9 cellular contexts compared by ENCODE assay signal in genomic region chr10:34539533-34540315, GRCh38.
DNase-seq lines count a peak whose midpoint lies in the region; ATAC-seq, FAIRE-seq and TF ChIP-seq lines count a peak whose summit lies in the region.
"Had no signal": no experiment of that assay in that cellular context is flagged by ENCODE, and none has a peak within 500 bp of the region (broad histone marks: within the 10 kb centered on the region; RNA-seq: fewer than 3 reads in every experiment).

No MANE protein-coding gene starts in this region.

- H3K36me3 ChIP-seq in BJ (ENCODE audit: control insufficient read depth, insufficient read depth, low read length), result no peaks in the 10 kb centered on the region
- H3K36me3 ChIP-seq in GM12878 (ENCODE audit: control insufficient read depth in 2 of 2, insufficient read depth in 2 of 2, low read length in 1 of 2), result no peaks in the 10 kb centered on the region

- no peaks in the 10 kb centered on the region for H3K9me3 ChIP-seq in GM12878 (replicated peaks; ENCODE audit: control insufficient read depth, insufficient read depth, low read length)

- H3K27me3 ChIP-seq in BJ (ENCODE audit: control insufficient read depth, insufficient read depth, low read length) (no peaks in the 10 kb centered on the region), GM12878 (replicated peaks in 1 of 2; ENCODE audit: control insufficient read depth in 2 of 2, insufficient read depth in 2 of 2, low read length in 1 of 2) (no peaks in the 10 kb centered on the region)

- H3K79me2 ChIP-seq in GM12878 (ENCODE audit: control insufficient read depth, insufficient read depth, low read length), result no peaks in the 10 kb centered on the region

- SMC1A ChIA-PET in GM12878 (lab: Charles Lee; ENCODE audit: uncharacterized antibody, unreplicated experiment), result interaction anchor here (1.0 to 3.1 kb wide), 10 partner anchors 10 to 99 kb away, joined by 3 to 14 read pairs (median 4); no protein-coding TSS in a partner anchor

- no peak for TF ChIP-seq EP300 in GM12878 (IDR thresholded peaks at IDR 0.05; ENCODE audit: borderline replicate concordance in 1 of 2, control insufficient read depth in 1 of 2, low read depth in 2 of 2, low read length in 2 of 2)

- H3K4me2 ChIP-seq in GM12878 (ENCODE audit: control insufficient read depth, insufficient read depth), result peak overlapping the region; percentile 61

- peak; percentile 16; the same call in 2 of the 3 replicates for ATAC-seq in GM12878

- peak overlapping the region; percentile 80 for H2AFZ ChIP-seq in GM12878 (ENCODE audit: control insufficient read depth, low read depth, low read length)

- peak overlapping the region; percentile 24 for H3K4me3 ChIP-seq in BJ (ENCODE audit: low read depth, low read length)
- H3K4me3 ChIP-seq in GM12878, result no peak overlapping the region

- intact Hi-C loops in GM12878 (cut with micrococcal nuclease; ENCODE audit: unreplicated experiment), result loop anchor here (5.0 kb wide), 1 partner anchor 122 kb away; no protein-coding TSS in a partner anchor

- TF ChIP-seq CTCF in BJ (IDR thresholded peaks at IDR 0.05; ENCODE audit: insufficient read depth, low read depth, low read length) (no peak), GM12878 (IDR thresholded peaks at IDR 0.05 in 2 of 3, conservative IDR thresholded peaks at IDR 0.05 in 1 of 3; ENCODE audit: control insufficient read depth in 2 of 3, extremely low read depth in 1 of 3, insufficient read depth in 1 of 3, low read depth in 3 of 3, low read length in 3 of 3) (no peak), GM13976 (IDR thresholded peaks at IDR 0.05; ENCODE audit: borderline replicate concordance, control extremely low read depth, extremely low read depth, insufficient read depth, missing control alignments) (no peak)

- no peak overlapping the region; the same call in 1 of the 2 replicates for H3K9ac ChIP-seq in GM12878 (ENCODE audit: control insufficient read depth, insufficient read depth, low read length)

- H3K27ac ChIP-seq in GM12878 (ENCODE audit: control insufficient read depth, insufficient read depth), result 0 out of 2 replicates have a peak overlapping the region, but pooled peaks have one; percentile 55
- H3K27ac ChIP-seq: epithelial cell of prostate had no signal

- 50% methylated on average over 13 of the region's 13 CpGs for WGBS in GM12878 (ENCODE audit: insufficient coverage, insufficient replicate concordance, low lambda C conversion rate, missing lambda C conversion rate)

- POLR2A ChIA-PET in BJ (lab: Charles Lee) (interaction anchor here (0.6 kb wide), 1 partner anchor 39 kb away, joined by 3 read pairs; no protein-coding TSS in a partner anchor), GM12878 (lab: Charles Lee) (interaction anchor here (1.0 to 2.0 kb wide), 3 partner anchors 9 to 19 kb away, joined by 3 to 4 read pairs (median 4); no protein-coding TSS in a partner anchor)

- TF ChIP-seq POLR2A in GM12878 (IDR thresholded peaks at IDR 0.05; ENCODE audit: low read depth, low read length), result 0 out of 2 replicates have a peak, but pooled peaks have one; percentile 22

- BruUV-seq in GM12878 (replicated peaks; lab: Mats Ljungman, UMichigan), result no TSS peak

- no peaks in the 10 kb centered on the region for H4K20me1 ChIP-seq in GM12878 (ENCODE audit: control insufficient read depth, insufficient read depth)

- peaks cover 18% of the 10 kb centered on the region for H3K4me1 ChIP-seq in GM12878 (ENCODE audit: control insufficient read depth, insufficient read depth, low read length)

- RAD21 ChIA-PET in GM12878 (lab: Charles Lee; ENCODE audit: unreplicated experiment), result interaction anchor here (0.7 to 4.3 kb wide), 8 partner anchors 51 to 405 kb away, joined by 3 to 22 read pairs (median 4); no protein-coding TSS in a partner anchor

- FAIRE-seq in GM12878 (lab: Jason Lieb, UNC), result no peak

- CTCF ChIA-PET in BJ (lab: Yijun Ruan, JAX), result interaction anchor here (1.0 to 1.9 kb wide), 3 partner anchors 14 to 99 kb away, joined by 3 to 4 read pairs (median 3); no protein-coding TSS in a partner anchor
- CTCF ChIA-PET in GM12878 (lab: Yijun Ruan, JAX), result interaction anchor here (1.0 to 6.2 kb wide), 5 partner anchors 11 to 100 kb away, joined by 3 to 32 read pairs (median 4); no protein-coding TSS in a partner anchor

- DNase-seq in BJ (ENCODE audit: low read depth) (peak; percentile 14), HCEC 1CT (peak; percentile 66), GM12878 (ENCODE audit: low read depth, low spot score) (no peak), lung microvascular endothelial cell (ENCODE audit: low read depth in 2 of 2) (peak; percentile 29 to 61), GM13976 (ENCODE audit: low spot score) (no peak), NCI-H774 (lab: John Stamatoyannopoulos, UW) (no peak), CD1c-positive myeloid dendritic cell (ENCODE audit: extremely low spot score) (no peak)
- DNase-seq in NK-92 treated with Interleukin-12 subunit alpha and Interleukin-12 subunit beta, amount 100 ng/mL, for 24 hours (lab: John Stamatoyannopoulos, UW), result no peak

- in situ Hi-C loops in GM12878 (cut with MboI) (no loop called here), GM13976 (cut with MboI; ENCODE audit: low sequenced_read_pairs, unreplicated experiment) (no loop called here)

- TF ChIP-seq RAD21 in GM12878 (IDR thresholded peaks at IDR 0.05; ENCODE audit: insufficient read depth, low read depth, low read length), result no peak

TF ChIP-seq in GM12878, 131 proteins besides CTCF, POLR2A, EP300 and RAD21:
- TF ChIP-seq KAT2A (conservative IDR thresholded peaks at IDR 0.05; ENCODE audit: control insufficient read depth, low read depth, low read length) (no peak), MLLT1 (IDR thresholded peaks at IDR 0.05) (peak; percentile 90), ZSCAN29 (IDR thresholded peaks at IDR 0.05) (no peak)

Comparison
In these comparisons a context has a peak if more than half of its experiments do, and no peak if none do; other contexts are left out.
1. DNase-seq: peak in BJ (single experiment), HCEC 1CT (single experiment) and lung microvascular endothelial cell (2 of 2); none in GM12878 (single experiment), GM13976 (single experiment), NK-92 treated with Interleukin-12 subunit alpha and Interleukin-12 subunit beta, amount 100 ng/mL, for 24 hours (single experiment), NCI-H774 (single experiment) and CD1c-positive myeloid dendritic cell (single experiment).